9 cellular contexts compared by ENCODE assay signal in genomic region chr20:56249244-56249955, GRCh38. TPM values are rescaled to one million over a fixed set of nuclear protein-coding genes. Genes with fewer than 3 reads are reported as not detected.
DNase-seq lines count a peak whose midpoint lies in the region; ATAC-seq and TF ChIP-seq lines count a peak whose summit lies in the region.
"Had no signal": no experiment of that assay in that cellular context is flagged by ENCODE, and none has a peak within 500 bp of the region (broad histone marks: within the 10 kb centered on the region; RNA-seq: fewer than 3 reads in every experiment).

No MANE protein-coding gene starts in this region.

- DNase-seq in ELF-1 (ENCODE audit: low read depth, low spot score) (peak; percentile 60), neural crest cell (ENCODE audit: low read depth, low spot score) (peak; percentile 1), ureter (ENCODE audit: low spot score) (no peak), T-cell (no peak)
- DNase-seq in activated naive CD8-positive, alpha-beta T cell treated with anti-CD3 and anti-CD28 coated beads, Interleukin-2, amount 50 U/mL, for 24 hours = peak; percentile 40

- CTCF ChIA-PET in T-cell (lab: Charles Lee) = no interaction called here

- H3K4me1 ChIP-seq in KMS-11 (ENCODE audit: low read depth, poor library complexity, severe bottlenecking) = no peaks in the 10 kb centered on the region

- no peak for ATAC-seq in activated naive CD8-positive, alpha-beta T cell treated with anti-CD3 and anti-CD28 coated beads, Interleukin-2, amount 50 U/mL, for 24 hours
- no peak for ATAC-seq in GM21576 (IDR thresholded peaks at IDR 0.05; ENCODE audit: unreplicated experiment)
- no peak for ATAC-seq in T-cell (replicated peaks in 1 of 4)

- no peak overlapping the region for H3K4me3 Mint-ChIP-seq in activated naive CD8-positive, alpha-beta T cell treated with anti-CD3 and anti-CD28 coated beads, Interleukin-2, amount 50 U/mL, for 24 hours
- H3K4me3 Mint-ChIP-seq in neural crest cell = no peak overlapping the region
- H3K4me3 Mint-ChIP-seq in T-cell = no peak overlapping the region
- H3K4me3 Mint-ChIP-seq: dendritic cell treated with granulocyte-macrophage colony-stimulating factor and Interleukin-4, amounts not matched to agents 40 ng/mL and 50 ng/mL, for 4 days had no signal

- no peaks in the 10 kb centered on the region for H3K27me3 ChIP-seq in KMS-11 (ENCODE audit: insufficient read depth, low read depth)

- no peaks in the 10 kb centered on the region for H3K4me1 Mint-ChIP-seq in activated naive CD8-positive, alpha-beta T cell treated with anti-CD3 and anti-CD28 coated beads, Interleukin-2, amount 50 U/mL, for 24 hours
- no peaks in the 10 kb centered on the region for H3K4me1 Mint-ChIP-seq in neural crest cell
- H3K4me1 Mint-ChIP-seq in T-cell = no peaks in the 10 kb centered on the region

- POLR2A ChIA-PET in T-cell (lab: Charles Lee) = no interaction called here

- no peak overlapping the region for H3K4me3 ChIP-seq in KMS-11 (IDR thresholded peaks at IDR 0.05; ENCODE audit: insufficient read depth, low read depth, low read length)

- no peak overlapping the region for H3K9ac ChIP-seq in KMS-11

- no peak overlapping the region for H3K4me2 ChIP-seq in KMS-11

- H3K79me2 ChIP-seq in KMS-11 (ENCODE audit: insufficient read depth, low read depth) = no peaks in the 10 kb centered on the region

- H3K27me3 Mint-ChIP-seq in activated naive CD8-positive, alpha-beta T cell treated with anti-CD3 and anti-CD28 coated beads, Interleukin-2, amount 50 U/mL, for 24 hours = peaks cover 26% of the 10 kb centered on the region
- H3K27me3 Mint-ChIP-seq in neural crest cell (ENCODE audit: low read depth) (peaks cover 24% of the 10 kb centered on the region), T-cell (peaks cover 53% of the 10 kb centered on the region in 2 donors)

- no peaks in the 10 kb centered on the region for H3K9me3 Mint-ChIP-seq in activated naive CD8-positive, alpha-beta T cell treated with anti-CD3 and anti-CD28 coated beads, Interleukin-2, amount 50 U/mL, for 24 hours
- H3K9me3 Mint-ChIP-seq in neural crest cell (peaks cover 11% of the 10 kb centered on the region), T-cell (no peaks in the 10 kb centered on the region)
- H3K9me3 Mint-ChIP-seq: dendritic cell treated with granulocyte-macrophage colony-stimulating factor and Interleukin-4, amounts not matched to agents 40 ng/mL and 50 ng/mL, for 4 days had no signal

- no peaks in the 10 kb centered on the region for H3K36me3 Mint-ChIP-seq in activated naive CD8-positive, alpha-beta T cell treated with anti-CD3 and anti-CD28 coated beads, Interleukin-2, amount 50 U/mL, for 24 hours (ENCODE audit: low read depth)
- H3K36me3 Mint-ChIP-seq in neural crest cell (ENCODE audit: low read depth) = no peaks in the 10 kb centered on the region
- H3K36me3 Mint-ChIP-seq in T-cell = no peaks in the 10 kb centered on the region

- TF ChIP-seq CTCF in 22Rv1 (IDR thresholded peaks at IDR 0.05) = peak; percentile 82
- peak; percentile 61 for TF ChIP-seq CTCF in KMS-11 (conservative IDR thresholded peaks at IDR 0.05; ENCODE audit: low read depth, low read length)
- TF ChIP-seq CTCF in neural crest cell (conservative IDR thresholded peaks at IDR 0.05) = peak; percentile 55

- no peaks in the 10 kb centered on the region for H3K36me3 ChIP-seq in KMS-11 (ENCODE audit: insufficient read depth)

- no peak overlapping the region for H2AFZ ChIP-seq in KMS-11 (ENCODE audit: low read depth)

- no peaks in the 10 kb centered on the region for H4K20me1 ChIP-seq in KMS-11 (ENCODE audit: insufficient read depth)

- H3K27ac ChIP-seq in 22Rv1 = no peak overlapping the region
- H3K27ac ChIP-seq in KMS-11 = no peak overlapping the region

- no peak overlapping the region for H3K27ac Mint-ChIP-seq in activated naive CD8-positive, alpha-beta T cell treated with anti-CD3 and anti-CD28 coated beads, Interleukin-2, amount 50 U/mL, for 24 hours
- H3K27ac Mint-ChIP-seq in neural crest cell (ENCODE audit: unreplicated experiment) = no peak overlapping the region
- H3K27ac Mint-ChIP-seq in T-cell = no peak overlapping the region
- H3K27ac Mint-ChIP-seq: dendritic cell treated with granulocyte-macrophage colony-stimulating factor and Interleukin-4, amounts not matched to agents 40 ng/mL and 50 ng/mL, for 4 days had no signal

RNA-seq across cellular contexts. Expression of gene MC3R, which starts 0.9 kb away (rescaled TPM):
- total RNA-seq in neural crest cell (not detected in 2 replicates), ureter (not detected), T-cell (not detected)

Comparison
In these comparisons a context has a peak if more than half of its experiments do, and no peak if none do; other contexts are left out.
1. DNase-seq: peak in ELF-1 (single experiment), activated naive CD8-positive, alpha-beta T cell treated with anti-CD3 and anti-CD28 coated beads, Interleukin-2, amount 50 U/mL, for 24 hours (single experiment) and neural crest cell (single experiment); none in ureter (single experiment) and T-cell (0 of 34).
2. Peak in every context shown above with its lines, with median percentiles within 50 percentile points of each other: CTCF ChIP-seq.